In genomic region chr2:98734823-98735260, GRCh38 we compare ENCODE assay signal across 1 cellular context.
TF ChIP-seq lines count a peak whose summit lies in the region.

No MANE protein-coding gene starts in this region.

TF ChIP-seq in GM12878, 131 proteins besides CTCF, POLR2A, EP300 and RAD21:
- TF ChIP-seq SKIL (IDR thresholded peaks at IDR 0.05; ENCODE audit: low read depth, poor library complexity, severe bottlenecking), result no peak
- peak; percentile 21; the same call in 1 of the 2 replicates for TF ChIP-seq RUNX3 (IDR thresholded peaks at IDR 0.05; ENCODE audit: low read length)
TF ChIP-seq in GM12878: peak in this region for 1.
